Comparison of ENCODE assay signal across 10 cellular contexts in genomic region chr22:28810839-28811491, GRCh38. TPM values are rescaled to one million over a fixed set of nuclear protein-coding genes. Genes with fewer than 3 reads are reported as not detected.
A peak's percentile ranks its signal among the peaks of the same experiment; 100 is the strongest.
DNase-seq lines count a peak whose midpoint lies in the region; ATAC-seq and TF ChIP-seq lines count a peak whose summit lies in the region.
"Had no signal": no experiment of that assay in that cellular context is flagged by ENCODE, and none has a peak within 500 bp of the region (broad histone marks: within the 10 kb centered on the region; RNA-seq: fewer than 3 reads in every experiment).

No MANE protein-coding gene starts in this region.

- H3K9ac ChIP-seq in liver (ENCODE audit: low read depth in 1 of 2, low read length in 2 of 2), result no peak overlapping the region
- no peak overlapping the region for H3K9ac ChIP-seq in PC-3 (ENCODE audit: low read length)
- H3K9ac ChIP-seq: SK-N-SH had no signal

- peak overlapping the region; percentile 38 for H3K27ac Mint-ChIP-seq in activated T-helper 17 cell treated with anti-CD3 and anti-CD28 coated beads, Interleukin-2, amount 50 U/mL, for 72 hours

- peak overlapping the region; percentile 74 for H3K4me3 Mint-ChIP-seq in activated T-helper 17 cell treated with anti-CD3 and anti-CD28 coated beads, Interleukin-2, amount 50 U/mL, for 72 hours

- no peak overlapping the region for H3K4me2 ChIP-seq in PC-3 (ENCODE audit: low read length)
- H3K4me2 ChIP-seq: SK-N-SH had no signal

- no peak for TF ChIP-seq RAD21 in liver (IDR thresholded peaks at IDR 0.05)

- no peaks in the 10 kb centered on the region for H3K9me3 ChIP-seq in liver (ENCODE audit: control insufficient read depth in 4 of 4, low read length in 3 of 4)
- no peaks in the 10 kb centered on the region for H3K9me3 ChIP-seq in PC-3 (ENCODE audit: low read length)
- H3K9me3 ChIP-seq: SK-N-SH had no signal

- POLR2A ChIA-PET in PC-3 (lab: Charles Lee; ENCODE audit: unreplicated experiment), result no interaction called here

- peaks cover 36% of the 10 kb centered on the region for H3K36me3 Mint-ChIP-seq in activated T-helper 17 cell treated with anti-CD3 and anti-CD28 coated beads, Interleukin-2, amount 50 U/mL, for 72 hours (ENCODE audit: low read depth)

- TF ChIP-seq CTCF in liver (IDR thresholded peaks at IDR 0.05; ENCODE audit: low read depth, low read length, missing input control), result no peak
- TF ChIP-seq CTCF in PC-3 (conservative IDR thresholded peaks at IDR 0.05; ENCODE audit: low read depth, low read length), result no peak

- CTCF ChIA-PET in PC-3 (lab: Charles Lee), result no interaction called here

- no peaks in the 10 kb centered on the region for H3F3A ChIP-seq in PC-3 (ENCODE audit: low read length, unreplicated experiment)

- H3K79me2 ChIP-seq in PC-3 (ENCODE audit: low read length), result no peaks in the 10 kb centered on the region

- no peaks in the 10 kb centered on the region for H3K9me3 Mint-ChIP-seq in activated T-helper 17 cell treated with anti-CD3 and anti-CD28 coated beads, Interleukin-2, amount 50 U/mL, for 72 hours

- H3K4me1 ChIP-seq in liver (ENCODE audit: control insufficient read depth in 4 of 4, insufficient read depth in 4 of 4, low read length in 3 of 4), result peaks cover 20 to 66% (median 56%) of the 10 kb centered on the region in 4 donors
- no peaks in the 10 kb centered on the region for H3K4me1 ChIP-seq in PC-3 (ENCODE audit: insufficient read depth, low read length)

- no peaks in the 10 kb centered on the region for H4K20me1 ChIP-seq in PC-3 (ENCODE audit: low read length)

- BruUV-seq in PC-3 (replicated peaks; lab: Mats Ljungman, UMichigan), result no TSS peak

- H3K27ac ChIP-seq in liver (ENCODE audit: low read depth in 1 of 2, low read length in 2 of 2) (peak overlapping the region; percentile 83 to 94), PC-3 (ENCODE audit: low read length) (no peak overlapping the region)

- H3K36me3 ChIP-seq in liver (ENCODE audit: control insufficient read depth in 4 of 4, insufficient read depth in 3 of 4, low read depth in 1 of 4, low read length in 3 of 4) (no peaks in the 10 kb centered on the region), PC-3 (ENCODE audit: low read depth, low read length) (no peaks in the 10 kb centered on the region)

- H3K9me2 ChIP-seq in PC-3 (replicated peaks; ENCODE audit: low read length), result no peaks in the 10 kb centered on the region
- H3K9me2 ChIP-seq: SK-N-SH had no signal

- peaks cover 29% of the 10 kb centered on the region for H3K4me1 Mint-ChIP-seq in activated T-helper 17 cell treated with anti-CD3 and anti-CD28 coated beads, Interleukin-2, amount 50 U/mL, for 72 hours

- H3K27me3 ChIP-seq in liver (ENCODE audit: control insufficient read depth in 4 of 4, insufficient read depth in 4 of 4, low read length in 3 of 4) (no peaks in the 10 kb centered on the region), PC-3 (ENCODE audit: low read length) (no peaks in the 10 kb centered on the region)

- peak; percentile 12 for DNase-seq in stimulated activated CD4-positive, alpha-beta T cell treated with anti-CD3 and anti-CD28 coated beads, Interleukin-2, amount 100 ng/mL, for 4 hours (ENCODE audit: low read depth)
- no peak for DNase-seq in stimulated activated CD4-positive, alpha-beta T cell treated with anti-CD3 and anti-CD28 coated beads, Interleukin-2, amount 100 ng/mL, for 48 hours
- DNase-seq in PC-3, result no peak
- DNase-seq: Karpas-422, SK-N-SH had no signal

- intact Hi-C loops in PC-3 (cut with micrococcal nuclease), result no loop called here

- ATAC-seq in activated T-helper 17 cell treated with anti-CD3 and anti-CD28 coated beads, Interleukin-2, amount 50 U/mL, for 72 hours (replicated peaks), result peak; percentile 30
- ATAC-seq in PC-3 (no peak), GM19351 (IDR thresholded peaks at IDR 0.05; ENCODE audit: unreplicated experiment) (no peak), GM18868 (IDR thresholded peaks at IDR 0.05; ENCODE audit: unreplicated experiment) (no peak), HG03571 (IDR thresholded peaks at IDR 0.05; ENCODE audit: unreplicated experiment) (no peak)

- 49% methylated on average over 12 of the region's 12 CpGs for WGBS in liver

- H3K27me3 Mint-ChIP-seq in activated T-helper 17 cell treated with anti-CD3 and anti-CD28 coated beads, Interleukin-2, amount 50 U/mL, for 72 hours, result no peaks in the 10 kb centered on the region

- no peak overlapping the region for H2AFZ ChIP-seq in PC-3 (ENCODE audit: low read length)

- H3K4me3 ChIP-seq in liver (ENCODE audit: low read depth in 1 of 3, low read length in 3 of 3) (no peak overlapping the region), PC-3 (ENCODE audit: low read length) (no peak overlapping the region)

TF ChIP-seq in liver, 16 proteins besides CTCF, POLR2A, EP300 and RAD21:
- TF ChIP-seq JUND (IDR thresholded peaks at IDR 0.05) (no peak), FOXA2 (IDR thresholded peaks at IDR 0.05) (no peak), ATF3 (IDR thresholded peaks at IDR 0.05) (no peak), TAF1 (conservative IDR thresholded peaks at IDR 0.05) (no peak), RXRA (IDR thresholded peaks at IDR 0.05) (no peak), EGR1 (IDR thresholded peaks at IDR 0.05; ENCODE audit: low read depth in 2 of 2) (no peak), SP1 (IDR thresholded peaks at IDR 0.05) (no peak), FOXA1 (IDR thresholded peaks at IDR 0.05) (no peak), ZBTB33 (IDR thresholded peaks at IDR 0.05) (no peak), NR2F2 (IDR thresholded peaks at IDR 0.05) (no peak), HNF4A (conservative IDR thresholded peaks at IDR 0.05) (no peak), GABPA (IDR thresholded peaks at IDR 0.05 in 1 of 2, conservative IDR thresholded peaks at IDR 0.05 in 1 of 2) (no peak), HNF4G (IDR thresholded peaks at IDR 0.05) (no peak), YY1 (IDR thresholded peaks at IDR 0.05) (no peak)
- TF ChIP-seq, protein P1, sequence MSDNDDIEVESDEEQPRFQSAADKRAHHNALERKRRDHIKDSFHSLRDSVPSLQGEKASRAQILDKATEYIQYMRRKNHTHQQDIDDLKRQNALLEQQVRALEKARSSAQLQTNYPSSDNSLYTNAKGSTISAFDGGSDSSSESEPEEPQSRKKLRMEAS (IDR thresholded peaks at IDR 0.05), result no peak

RNA-seq across cellular contexts. Expression of gene XBP1, which starts 10.6 kb away (rescaled TPM):
- total RNA-seq in activated T-helper 17 cell treated with anti-CD3 and anti-CD28 coated beads, Interleukin-2, amount 50 U/mL, for 72 hours, result 10 to 100 TPM; 55.4 to 62.3 TPM
- total RNA-seq in liver (100 to 1,000 TPM; 597 to 613 TPM), PC-3 (2014; rRNA removed) (125 and 191 TPM in 2 replicates)
- polyA plus RNA-seq in liver, result 100 to 1,000 TPM; 303 to 705 TPM

RNA-seq across cellular contexts. Expression of gene CCDC117, which starts 38.5 kb away (rescaled TPM):
- total RNA-seq in activated T-helper 17 cell treated with anti-CD3 and anti-CD28 coated beads, Interleukin-2, amount 50 U/mL, for 72 hours, result 10 to 100 TPM; 16.0 to 20.0 TPM
- total RNA-seq in liver, result 10 to 100 TPM; 23.2 to 24.0 TPM
- 1 to 10 TPM; 8.1 to 9.3 TPM for polyA plus RNA-seq in liver
- 7.1 and 18.8 TPM in 2 replicates for total RNA-seq in PC-3 (2014; rRNA removed)
